Comparison of ENCODE assay signal across 7 cellular contexts in genomic region chr7:23105644-23106490, GRCh38. TPM values are rescaled to one million over a fixed set of nuclear protein-coding genes. Genes with fewer than 3 reads are reported as not detected.
DNase-seq lines count a peak whose midpoint lies in the region; ATAC-seq and TF ChIP-seq lines count a peak whose summit lies in the region.

A gene with protein sequence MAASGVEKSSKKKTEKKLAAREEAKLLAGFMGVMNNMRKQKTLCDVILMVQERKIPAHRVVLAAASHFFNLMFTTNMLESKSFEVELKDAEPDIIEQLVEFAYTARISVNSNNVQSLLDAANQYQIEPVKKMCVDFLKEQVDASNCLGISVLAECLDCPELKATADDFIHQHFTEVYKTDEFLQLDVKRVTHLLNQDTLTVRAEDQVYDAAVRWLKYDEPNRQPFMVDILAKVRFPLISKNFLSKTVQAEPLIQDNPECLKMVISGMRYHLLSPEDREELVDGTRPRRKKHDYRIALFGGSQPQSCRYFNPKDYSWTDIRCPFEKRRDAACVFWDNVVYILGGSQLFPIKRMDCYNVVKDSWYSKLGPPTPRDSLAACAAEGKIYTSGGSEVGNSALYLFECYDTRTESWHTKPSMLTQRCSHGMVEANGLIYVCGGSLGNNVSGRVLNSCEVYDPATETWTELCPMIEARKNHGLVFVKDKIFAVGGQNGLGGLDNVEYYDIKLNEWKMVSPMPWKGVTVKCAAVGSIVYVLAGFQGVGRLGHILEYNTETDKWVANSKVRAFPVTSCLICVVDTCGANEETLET (plus strand): TSS chr7:23105785. CDS start chr7:23106027, 242 bp downstream.

- in situ Hi-C loops in astrocyte of the cerebellum (cut with HindIII; ENCODE audit: low sequenced_read_pairs): no loop called here

- TF ChIP-seq POLR2A in GM18505 (IDR thresholded peaks at IDR 0.05; ENCODE audit: borderline replicate concordance, extremely low read depth, insufficient read depth, insufficient read length): peak; percentile 77

- DNase-seq in NCI-H2029 (lab: John Stamatoyannopoulos, UW) (peak; percentile 93), T-helper 22 cell (ENCODE audit: low read depth) (peak; percentile 89), astrocyte of the cerebellum (ENCODE audit: low read depth) (peak; percentile 74), hepatic stellate cell (ENCODE audit: low spot score) (peak; percentile 87), renal cortical epithelial cell (ENCODE audit: low read depth) (peak; percentile 77)

- ATAC-seq in GM18505 (IDR thresholded peaks at IDR 0.05; ENCODE audit: unreplicated experiment) (peak; percentile 96), HG02973 (IDR thresholded peaks at IDR 0.05; ENCODE audit: unreplicated experiment) (peak; percentile 96)

- peak within 1 kb of the TSS; percentile 95 for H3K4me3 ChIP-seq in astrocyte of the cerebellum (ENCODE audit: low read depth, low read length)

- no peak for TF ChIP-seq CTCF in astrocyte of the cerebellum (IDR thresholded peaks at IDR 0.05; ENCODE audit: low read depth, low read length, missing control alignments)

RNA-seq across cellular contexts. Expression of the gene that starts here (rescaled TPM):
- total RNA-seq in renal cortical epithelial cell: 50.6 and 53.1 TPM in 2 replicates

Comparison
In these comparisons a context has a peak if more than half of its experiments do, and no peak if none do; other contexts are left out.
1. Peak in every context shown above with its lines: DNase-seq, ATAC-seq and H3K4me3 ChIP-seq.